12 cellular contexts compared by ENCODE assay signal in genomic region chr6:26258199-26258977, GRCh38.
A peak's percentile ranks its signal among the peaks of the same experiment; 100 is the strongest.
DNase-seq lines count a peak whose midpoint lies in the region; ATAC-seq and TF ChIP-seq lines count a peak whose summit lies in the region.
"Had no signal": no experiment of that assay in that cellular context is flagged by ENCODE, and none has a peak within 500 bp of the region (broad histone marks: within the 10 kb centered on the region; RNA-seq: fewer than 3 reads in every experiment).

No MANE protein-coding gene starts in this region.

- H4K5ac ChIP-seq in H9 (ENCODE audit: insufficient read length, low read depth, low read length), result no peak overlapping the region

- H3K4me2 ChIP-seq in H9 (ENCODE audit: insufficient read depth, insufficient read length, low read length), result no peak overlapping the region

- H3K23ac ChIP-seq in H9 (ENCODE audit: insufficient read length, low read depth, low read length), result no peak overlapping the region

- ATAC-seq in SK-N-SH treated with all-trans-retinoic acid at 6 μM for 48 hours (peak; percentile 34; the same call in 2 of the 3 replicates), GM19452 (IDR thresholded peaks at IDR 0.05; ENCODE audit: unreplicated experiment) (no peak)

- no peak overlapping the region; a peak in 1 of 7 replicates for H3K27ac Mint-ChIP-seq in H9

- no peaks in the 10 kb centered on the region for H3K79me1 ChIP-seq in H9 (ENCODE audit: insufficient read depth, low read depth, low read length, poor library complexity, severe bottlenecking)

- no peak for DNase-seq in H9
- no peak for DNase-seq in fibroblast of villous mesenchyme (ENCODE audit: low read depth)
- DNase-seq in ecto neural progenitor cell (ENCODE audit: low spot score), result no peak
- DNase-seq in hippocampal formation (lab: John Stamatoyannopoulos, UW), result no peak
- no peak for DNase-seq in H4 (ENCODE audit: low spot score)
- DNase-seq: activated CD8-positive, alpha-beta memory T cell treated with anti-CD3 and anti-CD28 coated beads, Interleukin-2, amount 50 U/mL, for 4 hours; COR-L47; NCI-H1105 had no signal

- H3K27ac ChIP-seq in C4-2B (no peak overlapping the region), H9 (ENCODE audit: insufficient read length, low read depth, low read length) (no peak overlapping the region)
- H3K27ac ChIP-seq: HL-60 had no signal

- H2BK15ac ChIP-seq in H9 (ENCODE audit: low read depth, low read length), result no peak overlapping the region

- H3K36me3 Mint-ChIP-seq in H9 (ENCODE audit: insufficient read depth in 1 of 3, low read depth in 3 of 3), result no peaks in the 10 kb centered on the region

- no peak overlapping the region for H3T11ph ChIP-seq in H9 (ENCODE audit: low read length)

- H2BK12ac ChIP-seq in H9 (ENCODE audit: insufficient read length, low read depth, low read length), result no peak overlapping the region

- H2AFZ ChIP-seq in H9 (ENCODE audit: low read length), result no peak overlapping the region

- H2BK20ac ChIP-seq in H9 (ENCODE audit: low read depth, low read length, poor library complexity, severe bottlenecking), result no peak overlapping the region

- no peak overlapping the region for H3K9ac ChIP-seq in H9 (ENCODE audit: extremely low read depth, insufficient read length, low read length)

- H4K8ac ChIP-seq in H9 (replicated peaks; ENCODE audit: insufficient read length, low read depth, low read length), result no peak overlapping the region

- no peak overlapping the region for H3K14ac ChIP-seq in H9 (ENCODE audit: insufficient read depth, low read length)

- no peak overlapping the region for H4K91ac ChIP-seq in H9 (ENCODE audit: insufficient read length, low read depth, low read length)

- no peak overlapping the region for H3K56ac ChIP-seq in H9 (ENCODE audit: insufficient read length, low read depth, low read length)

- no peak overlapping the region for H3K18ac ChIP-seq in H9 (ENCODE audit: insufficient read length, low read depth, low read length)

- no peaks in the 10 kb centered on the region for H3K9me3 Mint-ChIP-seq in H9

- no peaks in the 10 kb centered on the region for H3K27me3 Mint-ChIP-seq in H9 (ENCODE audit: low read depth)

- H3K23me2 ChIP-seq in H9 (ENCODE audit: insufficient read length, low read depth, low read length, poor library complexity, severe bottlenecking), result no peaks in the 10 kb centered on the region

- no peaks in the 10 kb centered on the region for H3K27me3 ChIP-seq in H9 (ENCODE audit: insufficient read depth, low read length)

- no peak overlapping the region for H3K4me3 ChIP-seq in fibroblast of villous mesenchyme (ENCODE audit: low read depth, low read length)

- no peak overlapping the region for H2BK5ac ChIP-seq in H9 (ENCODE audit: insufficient read length, low read length)

- no peak overlapping the region for H3K4me3 Mint-ChIP-seq in H9

- H2AK5ac ChIP-seq in H9 (ENCODE audit: insufficient read length, low read length), result no peak overlapping the region

- peaks cover 27 to 36% of the 10 kb centered on the region in 2 experiments for H3K4me1 Mint-ChIP-seq in H9

- peak; percentile 42 for TF ChIP-seq CTCF in C4-2B (conservative IDR thresholded peaks at IDR 0.05)
- TF ChIP-seq CTCF in H9 (conservative IDR thresholded peaks at IDR 0.05), result peak; percentile 55
- peak; percentile 31 for TF ChIP-seq CTCF in fibroblast of villous mesenchyme (IDR thresholded peaks at IDR 0.05; ENCODE audit: insufficient read depth, low read depth, low read length)

- H2BK120ac ChIP-seq in H9 (ENCODE audit: low read depth, low read length, poor library complexity, severe bottlenecking), result no peak overlapping the region

- no peaks in the 10 kb centered on the region for H4K20me1 ChIP-seq in H9 (ENCODE audit: control insufficient read depth, insufficient read depth, insufficient read length)

- no peak overlapping the region for H3K4ac ChIP-seq in H9 (ENCODE audit: low read depth, low read length)

- H3K9me3 ChIP-seq in H9 (ENCODE audit: control insufficient read depth, low read depth, low read length), result no peaks in the 10 kb centered on the region

- H3K4me1 ChIP-seq in H9 (ENCODE audit: insufficient read depth, low read length), result peaks cover 2% of the 10 kb centered on the region; the same call in 1 of the 2 replicates

- no CpG with 5 or more reads among the region's 5 CpGs for WGBS in H9 (ENCODE audit: extremely low coverage, insufficient read length, low lambda C conversion rate)

- H3K79me2 ChIP-seq in H9 (ENCODE audit: insufficient read depth, low read length), result no peaks in the 10 kb centered on the region

TF ChIP-seq in SK-N-SH treated with all-trans-retinoic acid at 6 μM for 48 hours, 23 proteins besides CTCF, POLR2A, EP300 and RAD21:
- TF ChIP-seq GLIS3 (CRISPR knock-in tag; IDR thresholded peaks at IDR 0.05) (no peak), ZNF8 (CRISPR knock-in tag; IDR thresholded peaks at IDR 0.05) (no peak), ISL1 (CRISPR knock-in tag; IDR thresholded peaks at IDR 0.05) (no peak), CSRNP3 (CRISPR knock-in tag; IDR thresholded peaks at IDR 0.05) (no peak), ARNTL (CRISPR knock-in tag; IDR thresholded peaks at IDR 0.05; ENCODE audit: borderline replicate concordance, low read depth) (no peak), OSR1 (CRISPR knock-in tag; IDR thresholded peaks at IDR 0.05) (no peak), ESRRG (CRISPR knock-in tag; IDR thresholded peaks at IDR 0.05) (no peak), ZFP3 (CRISPR knock-in tag; IDR thresholded peaks at IDR 0.05) (no peak), ZNF565 (CRISPR knock-in tag; conservative IDR thresholded peaks at IDR 0.05; ENCODE audit: low read depth) (no peak), ZFP30 (CRISPR knock-in tag; IDR thresholded peaks at IDR 0.05) (no peak), POU6F1 (CRISPR knock-in tag; IDR thresholded peaks at IDR 0.05; ENCODE audit: borderline replicate concordance, low read depth) (no peak), TCF4 (CRISPR knock-in tag; IDR thresholded peaks at IDR 0.05; ENCODE audit: borderline replicate concordance) (no peak)
